In genomic region chr4:97593248-97593647, GRCh38 we compare ENCODE assay signal across 14 cellular contexts.
"Had no signal": no experiment of that assay in that cellular context is flagged by ENCODE, and none has a peak within 500 bp of the region (broad histone marks: within the 10 kb centered on the region; RNA-seq: fewer than 3 reads in every experiment).

No MANE protein-coding gene starts in this region.

- ATAC-seq: left lung; naive thymus-derived CD8-positive, alpha-beta T cell; stimulated activated naive CD8-positive, alpha-beta T cell treated with anti-CD3 and anti-CD28 coated beads, Interleukin-15, amount 100 ng/mL, for 72 hours had no signal

- H3K4me3 ChIP-seq: left lung, prostate gland, tibial artery had no signal

- H3K36me3 ChIP-seq: left lung, prostate gland, tibial artery had no signal

- H3K4me1 ChIP-seq: left lung, prostate gland, tibial artery had no signal

- FAIRE-seq: bronchial epithelial cell, endometrium had no signal

- H3K27me3 ChIP-seq: left lung, tibial artery had no signal

- H3K27ac ChIP-seq: left lung, prostate gland, tibial artery, VCaP had no signal

- DNase-seq: activated naive CD4-positive, alpha-beta T cell; amniotic stem cell; cerebellar nuclear complex; cortex of kidney; stimulated activated CD4-positive, alpha-beta T cell treated with anti-CD3 and anti-CD28 coated beads, Interleukin-12 subunit alpha, Interleukin-12 subunit beta, amount 100 ng/mL, for 4 hours; stimulated activated CD4-positive, alpha-beta T cell treated with anti-CD3 and anti-CD28 coated beads, Interleukin-4, amount 100 ng/mL, for 4 hours; stimulated activated naive CD8-positive, alpha-beta T cell treated with anti-CD3 and anti-CD28 coated beads, Interleukin-15, amount 100 ng/mL, for 72 hours had no signal

- H3K9me3 ChIP-seq: prostate gland, tibial artery had no signal
